In genomic region chr11:41074318-41074717, GRCh38 we compare ENCODE assay signal across 23 cellular contexts.
"Had no signal": no experiment of that assay in that cellular context is flagged by ENCODE, and none has a peak within 500 bp of the region (broad histone marks: within the 10 kb centered on the region; RNA-seq: fewer than 3 reads in every experiment).

No MANE protein-coding gene starts in this region.

- DNase-seq: colonic mucosa; dermis blood vessel endothelial cell; dorsolateral prefrontal cortex; effector CD4-positive, alpha-beta T cell; effector memory CD4-positive, alpha-beta T cell; foreskin keratinocyte; heart left ventricle; hypothalamus; immature natural killer cell; islet precursor cell; kidney; kidney glomerular epithelial cell; left lung; left ventricle myocardium superior; lower lobe of right lung; mesenchymal stem cell; mucosa of descending colon; naive B cell; naive thymus-derived CD8-positive, alpha-beta T cell had no signal

- H3K4me1 ChIP-seq: colonic mucosa, esophagus muscularis mucosa, foreskin keratinocyte, gastroesophageal sphincter, heart left ventricle, left lung, lower lobe of right lung had no signal

- H3K36me3 ChIP-seq: colonic mucosa, esophagus muscularis mucosa, gastroesophageal sphincter, heart left ventricle, left lung, lower lobe of right lung had no signal

- ATAC-seq: foreskin keratinocyte; gastroesophageal sphincter; heart left ventricle; left lung; left ventricle myocardium superior; lower lobe of right lung; mucosa of descending colon; naive thymus-derived CD8-positive, alpha-beta T cell had no signal

- FAIRE-seq: endothelial cell of umbilical vein, kidney had no signal

- H3K9me3 ChIP-seq: colonic mucosa, gastroesophageal sphincter had no signal

- H3K27ac ChIP-seq: colonic mucosa, dorsolateral prefrontal cortex, esophagus muscularis mucosa, foreskin keratinocyte, gastroesophageal sphincter, heart left ventricle, hepatocyte, left lung, lower lobe of right lung had no signal

- H2AFZ ChIP-seq: hepatocyte had no signal

- H3K4me2 ChIP-seq: hepatocyte had no signal

- H3K27me3 ChIP-seq: colonic mucosa, dorsolateral prefrontal cortex, esophagus muscularis mucosa, foreskin keratinocyte, gastroesophageal sphincter, heart left ventricle, hepatocyte, left lung had no signal

- H3K4me3 ChIP-seq: colonic mucosa, dorsolateral prefrontal cortex, esophagus muscularis mucosa, gastroesophageal sphincter, heart left ventricle, hepatocyte, left lung, lower lobe of right lung, mucosa of descending colon had no signal

- H3K79me2 ChIP-seq: hepatocyte had no signal
